ENCODE assay signal across 31 cellular contexts in the genomic region with DNA sequence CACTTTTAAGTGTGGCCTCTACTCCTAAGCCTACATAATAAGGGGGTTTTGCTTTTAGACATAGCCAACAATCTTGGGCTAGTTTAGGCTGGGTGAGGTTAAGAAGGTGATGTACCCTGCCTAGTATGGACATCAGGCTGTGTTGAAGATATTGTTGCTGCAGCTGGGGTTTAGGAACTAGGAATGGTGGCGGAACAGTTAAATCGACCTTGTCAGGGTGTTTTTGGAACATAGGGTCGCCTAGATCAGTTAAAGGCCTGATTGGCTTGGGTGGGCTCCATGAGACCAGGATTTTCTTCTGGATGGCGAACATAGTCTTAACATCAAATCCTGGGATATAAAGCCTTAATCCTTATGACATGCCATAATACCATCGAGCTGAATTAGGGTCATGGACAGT.
"Had no signal": no experiment of that assay in that cellular context is flagged by ENCODE, and none has a peak within 500 bp of the region (broad histone marks: within the 10 kb centered on the region; RNA-seq: fewer than 3 reads in every experiment).

No MANE protein-coding gene starts in this region.

- H3K9me3 ChIP-seq: adrenal gland, body of pancreas had no signal

- H3K4me3 ChIP-seq: adrenal gland, body of pancreas, breast epithelium had no signal

- H3K27ac ChIP-seq: adrenal gland, body of pancreas, brain microvascular endothelial cell, breast epithelium, VCaP had no signal

- DNase-seq: activated B cell treated with CpG ODN at 0.5 μM for 24 hours; activated CD4-positive, alpha-beta memory T cell treated with anti-CD3 and anti-CD28 coated beads for 36 hours; activated CD4-positive, alpha-beta T cell treated with anti-CD3 and anti-CD28 coated beads for 4 hours; activated CD4-positive, alpha-beta T cell treated with anti-CD3 and anti-CD28 coated beads, Interleukin-2, amount 10 ng/mL, durations not matched to agents 24 days and 14 days; activated CD4-positive, alpha-beta T cell treated with anti-CD3 and anti-CD28 coated beads, Interleukin-2, amount 50 U/mL, for 1 hour; activated CD4-positive, alpha-beta T cell treated with anti-CD3 and anti-CD28 coated beads, Interleukin-2, amount 50 U/mL, for 4 hours; activated CD4-positive, CD25-positive, alpha-beta regulatory T cell treated with anti-CD3 and anti-CD28 coated beads, Interleukin-2, amount 50 U/mL, for 72 hours; activated CD8-positive, alpha-beta memory T cell treated with anti-CD3 and anti-CD28 coated beads, Interleukin-2, amount 50 U/mL, for 4 hours; activated CD8-positive, alpha-beta T cell treated with anti-CD3 and anti-CD28 coated beads for 36 hours; activated effector memory CD4-positive, alpha-beta T cell treated with anti-CD3 and anti-CD28 coated beads, Interleukin-2, amount 50 U/mL, for 16 hours; activated gamma-delta T cell treated with Interleukin-2 at 50 U/mL for 16 hours; activated naive CD4-positive, alpha-beta T cell; activated naive CD4-positive, alpha-beta T cell treated with anti-CD3 and anti-CD28 coated beads for 36 hours; activated naive CD4-positive, alpha-beta T cell treated with anti-CD3 and anti-CD28 coated beads, Interleukin-2, amount 50 U/mL, for 16 hours; activated naive CD8-positive, alpha-beta T cell treated with anti-CD3 and anti-CD28 coated beads for 36 hours; activated T-cell treated with anti-CD3 and anti-CD28 coated beads for 4 hours; activated T-cell treated with anti-CD3 and anti-CD28 coated beads, Interleukin-2, amount 50 U/mL, for 1 hour; activated T-cell treated with anti-CD3 and anti-CD28 coated beads, Interleukin-2, amount 50 U/mL, for 4 hours; activated T-cell treated with anti-CD3 and anti-CD28 coated beads, Interleukin-2, amount 50 U/mL, for 72 hours; adrenal gland; amniotic stem cell; aorta; body of pancreas; brain microvascular endothelial cell; central memory CD4-positive, alpha-beta T cell; T-helper 2 cell; T-helper 9 cell had no signal

- H3K4me1 ChIP-seq: adrenal gland, body of pancreas, breast epithelium had no signal

- FAIRE-seq: astrocyte, TTC549 had no signal

- H3K36me3 ChIP-seq: adrenal gland, brain microvascular endothelial cell, breast epithelium had no signal
